ENCODE assay signal across 9 cellular contexts in genomic region chr10:14991036-14991749, GRCh38. TPM values are rescaled to one million over a fixed set of nuclear protein-coding genes. Genes with fewer than 3 reads are reported as not detected.
DNase-seq lines count a peak whose midpoint lies in the region; ATAC-seq, FAIRE-seq and TF ChIP-seq lines count a peak whose summit lies in the region.
"Not testable (repeated sequence)": the region's sequence is repeated elsewhere in the genome, so short reads cannot be mapped to it uniquely, and the experiment has no call there.
"Had no signal": no experiment of that assay in that cellular context is flagged by ENCODE, and none has a peak within 500 bp of the region (broad histone marks: within the 10 kb centered on the region; RNA-seq: fewer than 3 reads in every experiment).

No MANE protein-coding gene starts in this region.

- DNase-seq in AG09309 (ENCODE audit: low read depth); GM18507 (ENCODE audit: extremely low spot score, insufficient read length, low read depth): not testable (repeated sequence)
- peak; percentile 16 for DNase-seq in NOMO-1 treated with DMSO at 0.1 percent for 48 hours (lab: John Stamatoyannopoulos, UW; ENCODE audit: unreplicated experiment)
- DNase-seq in activated CD4-positive, alpha-beta T cell treated with anti-CD3 and anti-CD28 coated beads, Interleukin-2, amount 10 ng/mL, durations not matched to agents 7 days and 5 days = peak; percentile 71
- DNase-seq in activated naive CD8-positive, alpha-beta T cell treated with anti-CD3 and anti-CD28 coated beads, Interleukin-2, amount 50 U/mL, for 16 hours (ENCODE audit: low read depth, low spot score) = peak; percentile 44
- DNase-seq in fibroblast of peridontal ligament (ENCODE audit: extremely low read depth) = peak; percentile 14
- peak; percentile 67 for DNase-seq in natural killer cell treated with Interleukin-12 subunit alpha and Interleukin-12 subunit beta and Interleukin-15 and Interleukin-18, amount 100 ng/mL, for 72 hours (ENCODE audit: low spot score)
- peak; percentile 20 to 49 (median 28) for DNase-seq in stimulated activated CD4-positive, alpha-beta T cell treated with anti-CD3 and anti-CD28 coated beads, TNF-alpha, amount 100 ng/mL, for 4 hours (ENCODE audit: low read depth in 3 of 3)

- H3K4me3 ChIP-seq in AG09309 (ENCODE audit: control insufficient read depth, low read depth, low read length) = not testable (repeated sequence)

- CTCF ChIA-PET in activated CD4-positive, alpha-beta T cell treated with anti-CD3 and anti-CD28 coated beads, Interleukin-2, amount 10 ng/mL, durations not matched to agents 7 days and 5 days (lab: Charles Lee) = interaction anchor here (0.6 to 1.2 kb wide), 5 partner anchors 18 to 574 kb away, joined by 3 to 4 read pairs (median 3); no protein-coding TSS in a partner anchor

- H3K27ac Mint-ChIP-seq in activated CD4-positive, alpha-beta T cell treated with anti-CD3 and anti-CD28 coated beads, Interleukin-2, amount 10 ng/mL, durations not matched to agents 7 days and 5 days; natural killer cell treated with Interleukin-12 subunit alpha and Interleukin-12 subunit beta and Interleukin-15 and Interleukin-18, amount 100 ng/mL, for 72 hours: not testable (repeated sequence)

- TF ChIP-seq CTCF in AG09309 (IDR thresholded peaks at IDR 0.05; ENCODE audit: control insufficient read depth, insufficient read depth, low read depth, low read length, missing control alignments) = peak; percentile 18

- POLR2A ChIA-PET in activated CD4-positive, alpha-beta T cell treated with anti-CD3 and anti-CD28 coated beads, Interleukin-2, amount 10 ng/mL, durations not matched to agents 7 days and 5 days (lab: Charles Lee) = not testable (repeated sequence)

- ATAC-seq in natural killer cell treated with Interleukin-12 subunit alpha and Interleukin-12 subunit beta and Interleukin-15 and Interleukin-18, amount 100 ng/mL, for 72 hours = not testable (repeated sequence)

- peak; percentile 63 for FAIRE-seq in GM18507 (lab: Jason Lieb, UNC)

- H3K4me3 Mint-ChIP-seq in activated CD4-positive, alpha-beta T cell treated with anti-CD3 and anti-CD28 coated beads, Interleukin-2, amount 10 ng/mL, durations not matched to agents 7 days and 5 days; natural killer cell treated with Interleukin-12 subunit alpha and Interleukin-12 subunit beta and Interleukin-15 and Interleukin-18, amount 100 ng/mL, for 72 hours: not testable (repeated sequence)

- not testable (repeated sequence) for H3K27me3 Mint-ChIP-seq in activated CD4-positive, alpha-beta T cell treated with anti-CD3 and anti-CD28 coated beads, Interleukin-2, amount 10 ng/mL, durations not matched to agents 7 days and 5 days; natural killer cell treated with Interleukin-12 subunit alpha and Interleukin-12 subunit beta and Interleukin-15 and Interleukin-18, amount 100 ng/mL, for 72 hours

- not testable (repeated sequence) for H3K36me3 Mint-ChIP-seq in activated CD4-positive, alpha-beta T cell treated with anti-CD3 and anti-CD28 coated beads, Interleukin-2, amount 10 ng/mL, durations not matched to agents 7 days and 5 days (ENCODE audit: low read depth); natural killer cell treated with Interleukin-12 subunit alpha and Interleukin-12 subunit beta and Interleukin-15 and Interleukin-18, amount 100 ng/mL, for 72 hours

- H3K9me3 Mint-ChIP-seq in activated CD4-positive, alpha-beta T cell treated with anti-CD3 and anti-CD28 coated beads, Interleukin-2, amount 10 ng/mL, durations not matched to agents 7 days and 5 days; natural killer cell treated with Interleukin-12 subunit alpha and Interleukin-12 subunit beta and Interleukin-15 and Interleukin-18, amount 100 ng/mL, for 72 hours: not testable (repeated sequence)

- H3K4me1 Mint-ChIP-seq in activated CD4-positive, alpha-beta T cell treated with anti-CD3 and anti-CD28 coated beads, Interleukin-2, amount 10 ng/mL, durations not matched to agents 7 days and 5 days = peaks cover 12% of the 10 kb centered on the region
- not testable (repeated sequence) for H3K4me1 Mint-ChIP-seq in natural killer cell treated with Interleukin-12 subunit alpha and Interleukin-12 subunit beta and Interleukin-15 and Interleukin-18, amount 100 ng/mL, for 72 hours (ENCODE audit: low read depth in 2 of 2)

RNA-seq across cellular contexts. Expression of gene MEIG1, which starts 32.0 kb away (rescaled TPM):
- total RNA-seq in activated CD4-positive, alpha-beta T cell treated with anti-CD3 and anti-CD28 coated beads, Interleukin-2, amount 10 ng/mL, durations not matched to agents 7 days and 5 days = under 1 TPM; 0.71 to 0.82 TPM
- total RNA-seq in natural killer cell treated with Interleukin-12 subunit alpha and Interleukin-12 subunit beta and Interleukin-15 and Interleukin-18, amount 100 ng/mL, for 72 hours = not detected

RNA-seq across cellular contexts. Expression of gene DCLRE1C, which starts 37.3 kb away (rescaled TPM):
- 10 to 100 TPM; 60.4 to 66.2 TPM for total RNA-seq in activated CD4-positive, alpha-beta T cell treated with anti-CD3 and anti-CD28 coated beads, Interleukin-2, amount 10 ng/mL, durations not matched to agents 7 days and 5 days
- total RNA-seq in natural killer cell treated with Interleukin-12 subunit alpha and Interleukin-12 subunit beta and Interleukin-15 and Interleukin-18, amount 100 ng/mL, for 72 hours = 10 to 100 TPM; 24.8 to 37.3 TPM

RNA-seq across cellular contexts. Expression of gene OLAH, which starts 52.5 kb away (rescaled TPM):
- 1 to 10 TPM; 1.0 to 1.2 TPM for total RNA-seq in activated CD4-positive, alpha-beta T cell treated with anti-CD3 and anti-CD28 coated beads, Interleukin-2, amount 10 ng/mL, durations not matched to agents 7 days and 5 days
- total RNA-seq in natural killer cell treated with Interleukin-12 subunit alpha and Interleukin-12 subunit beta and Interleukin-15 and Interleukin-18, amount 100 ng/mL, for 72 hours = 1 to 10 TPM in 1 of 2 donors, under 1 TPM in 1; 0.89 to 1.2 TPM
- total RNA-seq: cardiac septum had no signal
